20 cellular contexts compared by ENCODE assay signal in the genomic region with DNA sequence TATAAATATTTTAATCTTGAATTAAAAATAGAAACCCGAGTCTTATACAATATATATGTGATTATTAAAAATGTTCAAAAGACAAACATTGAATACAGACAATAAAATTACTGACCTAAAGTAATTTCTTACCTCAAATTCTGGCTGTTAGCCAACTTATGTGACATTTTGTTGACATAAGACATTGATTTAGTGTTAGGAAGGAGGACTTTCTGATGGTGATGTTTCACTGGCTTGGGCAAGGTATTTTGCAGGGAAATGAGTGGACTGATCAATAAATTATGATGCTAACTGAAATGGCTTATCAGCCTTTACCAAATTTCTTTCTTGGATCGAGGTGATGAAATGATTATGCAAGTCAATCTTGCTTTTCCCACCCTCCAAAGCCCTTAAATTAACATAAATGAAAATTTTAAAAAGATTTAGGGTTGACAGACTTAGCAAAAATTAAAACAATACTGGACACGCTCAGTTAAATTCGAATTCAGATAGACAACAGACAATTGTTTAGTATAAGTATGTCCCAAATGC. TPM values are rescaled to one million over a fixed set of nuclear protein-coding genes. Genes with fewer than 3 reads are reported as not detected.
"Had no signal": no experiment of that assay in that cellular context is flagged by ENCODE, and none has a peak within 500 bp of the region (broad histone marks: within the 10 kb centered on the region; RNA-seq: fewer than 3 reads in every experiment).

No MANE protein-coding gene starts in this region.

- DNase-seq: activated CD4-positive, alpha-beta T cell treated with anti-CD3 and anti-CD28 coated beads, Interleukin-2, amount 10 ng/mL, durations not matched to agents 24 days and 14 days; activated CD8-positive, alpha-beta T cell treated with anti-CD3 and anti-CD28 coated beads for 36 hours; activated effector memory CD4-positive, alpha-beta T cell treated with anti-CD3 and anti-CD28 coated beads, Interleukin-2, amount 50 U/mL, for 16 hours; activated naive CD4-positive, alpha-beta T cell treated with anti-CD3 and anti-CD28 coated beads, Interleukin-2, amount 50 U/mL, for 16 hours; activated T-cell treated with anti-CD3 and anti-CD28 coated beads, Interleukin-2, amount 50 U/mL, for 4 hours; aorta; effector CD4-positive, alpha-beta T cell; gastrocnemius medialis; head of caudate nucleus; pancreas; stimulated activated CD4-positive, alpha-beta T cell treated with anti-CD3 and anti-CD28 coated beads, Interleukin-4, amount 100 ng/mL, for 1 hour; stomach; testis; upper lobe of right lung had no signal

- H3K36me3 ChIP-seq: gastrocnemius medialis, neutrophil, pancreas, stomach, upper lobe of right lung had no signal

- H3K27ac ChIP-seq: neutrophil, pancreas, stomach, testis, upper lobe of right lung had no signal

- H3K9me3 ChIP-seq: gastrocnemius medialis, neutrophil, pancreas, stomach, testis, upper lobe of right lung had no signal

- H3K27me3 ChIP-seq: gastrocnemius medialis, neutrophil, pancreas, stomach, testis, upper lobe of right lung had no signal

- H3K4me1 ChIP-seq: pancreas had no signal

- ATAC-seq: activated CD8-positive, alpha-beta T cell treated with anti-CD3 and anti-CD28 coated beads for 36 hours; activated T-cell treated with anti-CD3 and anti-CD28 coated beads, Interleukin-2, amount 50 U/mL, for 4 hours; esophagus mucosa; gastrocnemius medialis; natural killer cell treated with Interleukin-12 subunit alpha and Interleukin-12 subunit beta and Interleukin-15 and Interleukin-18, amount 100 ng/mL, for 72 hours; sciatic nerve; stimulated activated effector memory CD8-positive, alpha-beta T cell treated with anti-CD3 and anti-CD28 coated beads, Interleukin-12 subunit alpha, Interleukin-12 subunit beta, amount 100 ng/mL, for 72 hours; upper lobe of right lung had no signal

- H3K4me3 ChIP-seq: gastrocnemius medialis, pancreas, smooth muscle cell, stomach, testis, upper lobe of right lung had no signal

RNA-seq across cellular contexts. Expression of a gene that starts 33.2 kb away (rescaled TPM):
- total RNA-seq: activated CD4-positive, alpha-beta T cell treated with anti-CD3 and anti-CD28 coated beads, Interleukin-2, amount 10 ng/mL, durations not matched to agents 24 days and 14 days had no signal
